Comparison of ENCODE assay signal across 22 cellular contexts in genomic region chr2:98528349-98528748, GRCh38.
"Had no signal": no experiment of that assay in that cellular context is flagged by ENCODE, and none has a peak within 500 bp of the region (broad histone marks: within the 10 kb centered on the region; RNA-seq: fewer than 3 reads in every experiment).

No MANE protein-coding gene starts in this region.

- H3K4me3 Mint-ChIP-seq: mesothelial cell of epicardium, nephron progenitor cell had no signal

- H3K27ac Mint-ChIP-seq: mesothelial cell of epicardium, nephron progenitor cell had no signal

- H3K36me3 ChIP-seq: right lobe of liver, thoracic aorta, transverse colon had no signal

- H3K4me1 Mint-ChIP-seq: nephron progenitor cell had no signal

- DNase-seq: cortex of kidney; dorsolateral prefrontal cortex; effector CD8-positive, alpha-beta T cell; glutamatergic neuron; islet precursor cell; nephron progenitor cell; psoas muscle; retina; right lobe of liver; spleen; stimulated activated CD4-positive, alpha-beta T cell treated with anti-CD3 and anti-CD28 coated beads, Interleukin-15, amount 100 ng/mL, for 24 hours; stimulated activated CD4-positive, alpha-beta T cell treated with anti-CD3 and anti-CD28 coated beads, Interleukin-1b, Interleukin-23, amount 100 ng/mL, for 48 hours; stimulated activated CD4-positive, alpha-beta T cell treated with anti-CD3 and anti-CD28 coated beads, Interleukin-4, amount 100 ng/mL, for 24 hours; stimulated activated naive CD4-positive, alpha-beta T cell; stomach; substantia nigra; transverse colon had no signal

- H3K27me3 ChIP-seq: dorsolateral prefrontal cortex, esophagus muscularis mucosa, gastroesophageal sphincter, right lobe of liver, spleen, stomach, transverse colon had no signal

- ATAC-seq: gastroesophageal sphincter, left lobe of liver, psoas muscle, right lobe of liver had no signal

- H3K4me3 ChIP-seq: dorsolateral prefrontal cortex, esophagus muscularis mucosa, gastroesophageal sphincter, psoas muscle, right lobe of liver, spleen, stomach, thoracic aorta, transverse colon had no signal
